ENCODE assay signal across 10 cellular contexts in the genomic region with DNA sequence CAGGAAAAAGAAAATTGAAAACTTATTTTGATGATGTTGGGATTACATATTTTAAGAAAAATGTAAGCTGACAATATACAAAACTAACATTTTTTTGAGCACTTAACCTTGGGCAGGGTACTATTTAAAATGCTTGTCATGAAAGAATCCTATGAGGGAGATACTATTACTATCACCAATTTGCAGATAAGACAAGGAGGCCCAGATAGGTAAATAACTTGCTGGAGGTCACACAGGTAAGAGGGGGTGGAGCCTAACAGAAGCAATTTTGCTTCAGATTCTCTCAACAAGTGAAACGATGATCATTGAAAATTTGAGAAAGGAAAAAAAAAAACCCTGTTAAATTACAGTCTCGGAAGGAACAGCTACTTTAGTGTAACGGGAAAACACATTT. TPM values are rescaled to one million over a fixed set of nuclear protein-coding genes. Genes with fewer than 3 reads are reported as not detected.
DNase-seq lines count a peak whose midpoint lies in the region; ATAC-seq and TF ChIP-seq lines count a peak whose summit lies in the region.
"Had no signal": no experiment of that assay in that cellular context is flagged by ENCODE, and none has a peak within 500 bp of the region (broad histone marks: within the 10 kb centered on the region; RNA-seq: fewer than 3 reads in every experiment).

No MANE protein-coding gene starts in this region.

- TF ChIP-seq CTCF in testis (IDR thresholded peaks at IDR 0.05): no peak

- H3K4me3 Mint-ChIP-seq in activated T-cell treated with anti-CD3 and anti-CD28 coated beads, Interleukin-2, amount 50 U/mL, for 72 hours: peak overlapping the region; percentile 96 to 100
- H3K4me3 Mint-ChIP-seq in activated T-helper 1 cell treated with anti-CD3 and anti-CD28 coated beads, Interleukin-12 subunit alpha, Interleukin-12 subunit beta, Interleukin-2, Interleukin-4 antibody, amounts not matched to agents 30 ng/mL and 10 ng/mL and 1 ng/mL, durations not matched to agents 14 hours and 24 hours and 36 hours: peak overlapping the region; percentile 93

- H3K36me3 Mint-ChIP-seq in activated T-cell treated with anti-CD3 and anti-CD28 coated beads, Interleukin-2, amount 50 U/mL, for 72 hours (ENCODE audit: insufficient read depth in 2 of 2): peaks cover 21 to 56% of the 10 kb centered on the region in 2 donors
- peaks cover 41% of the 10 kb centered on the region for H3K36me3 Mint-ChIP-seq in activated T-helper 1 cell treated with anti-CD3 and anti-CD28 coated beads, Interleukin-12 subunit alpha, Interleukin-12 subunit beta, Interleukin-2, Interleukin-4 antibody, amounts not matched to agents 30 ng/mL and 10 ng/mL and 1 ng/mL, durations not matched to agents 14 hours and 24 hours and 36 hours (ENCODE audit: low read depth)

- H3K4me3 ChIP-seq in iPS-18a (ENCODE audit: low read length) (peak overlapping the region; percentile 100), testis (peak overlapping the region; percentile 81 to 93)

- no peak for TF ChIP-seq POLR2A in testis (IDR thresholded peaks at IDR 0.05)

- H3K27ac ChIP-seq in iPS-18a (ENCODE audit: low read length) (peak overlapping the region; percentile 19), testis (peak overlapping the region; percentile 97 to 99)

- H3K9ac ChIP-seq in iPS-18a (ENCODE audit: low read length): peak overlapping the region; percentile 100

- H3K4me1 ChIP-seq in iPS-18a (ENCODE audit: control insufficient read depth, low read depth, low read length) (peaks cover 10% of the 10 kb centered on the region), testis (peaks cover 6% of the 10 kb centered on the region)

- no peaks in the 10 kb centered on the region for H3K27me3 ChIP-seq in iPS-18a (ENCODE audit: control insufficient read depth, insufficient read depth, low read length)
- no peaks in the 10 kb centered on the region for H3K27me3 ChIP-seq in testis
- H3K27me3 ChIP-seq: thyroid gland had no signal

- 57 to 59% methylated on average over 3 of the region's 3 CpGs for WGBS in testis, 2 donors

- peaks cover 49% of the 10 kb centered on the region for H3K4me1 Mint-ChIP-seq in activated T-cell treated with anti-CD3 and anti-CD28 coated beads, Interleukin-2, amount 50 U/mL, for 72 hours (ENCODE audit: low read depth)
- H3K4me1 Mint-ChIP-seq in activated T-helper 1 cell treated with anti-CD3 and anti-CD28 coated beads, Interleukin-12 subunit alpha, Interleukin-12 subunit beta, Interleukin-2, Interleukin-4 antibody, amounts not matched to agents 30 ng/mL and 10 ng/mL and 1 ng/mL, durations not matched to agents 14 hours and 24 hours and 36 hours (ENCODE audit: low read depth): peaks cover 47% of the 10 kb centered on the region

- no peaks in the 10 kb centered on the region for H3K27me3 Mint-ChIP-seq in activated T-cell treated with anti-CD3 and anti-CD28 coated beads, Interleukin-2, amount 50 U/mL, for 72 hours (ENCODE audit: low read depth)
- no peaks in the 10 kb centered on the region for H3K27me3 Mint-ChIP-seq in activated T-helper 1 cell treated with anti-CD3 and anti-CD28 coated beads, Interleukin-12 subunit alpha, Interleukin-12 subunit beta, Interleukin-2, Interleukin-4 antibody, amounts not matched to agents 30 ng/mL and 10 ng/mL and 1 ng/mL, durations not matched to agents 14 hours and 24 hours and 36 hours (ENCODE audit: insufficient read depth)

- intact Hi-C loops in activated T-helper 1 cell treated with anti-CD3 and anti-CD28 coated beads, Interleukin-12 subunit alpha, Interleukin-12 subunit beta, Interleukin-2, Interleukin-4 antibody, amounts not matched to agents 30 ng/mL and 10 ng/mL and 1 ng/mL, durations not matched to agents 14 hours and 24 hours and 36 hours (cut with micrococcal nuclease): loop anchor here (5.0 kb wide), 1 partner anchor 928 kb away; a partner anchor contains a TSS
- intact Hi-C loops in testis (cut with DNase I; ENCODE audit: low total_unique reads): no loop called here

- H3K27ac Mint-ChIP-seq in activated T-cell treated with anti-CD3 and anti-CD28 coated beads, Interleukin-2, amount 50 U/mL, for 72 hours: peak overlapping the region; percentile 98
- H3K27ac Mint-ChIP-seq in activated T-helper 1 cell treated with anti-CD3 and anti-CD28 coated beads, Interleukin-12 subunit alpha, Interleukin-12 subunit beta, Interleukin-2, Interleukin-4 antibody, amounts not matched to agents 30 ng/mL and 10 ng/mL and 1 ng/mL, durations not matched to agents 14 hours and 24 hours and 36 hours: peak overlapping the region; percentile 85

- no peak for ATAC-seq in activated T-cell treated with anti-CD3 and anti-CD28 coated beads, Interleukin-2, amount 50 U/mL, for 72 hours (replicated peaks in 1 of 2)
- ATAC-seq in HG02588 (IDR thresholded peaks at IDR 0.05; ENCODE audit: unreplicated experiment): no peak

- H3K36me3 ChIP-seq in iPS-18a (ENCODE audit: control insufficient read depth, low read depth, low read length) (peaks cover 42% of the 10 kb centered on the region), testis (ENCODE audit: low read depth, missing control alignments) (no peaks in the 10 kb centered on the region)

- H3K9me3 Mint-ChIP-seq in activated T-cell treated with anti-CD3 and anti-CD28 coated beads, Interleukin-2, amount 50 U/mL, for 72 hours: peaks cover 2 to 4% of the 10 kb centered on the region in 2 donors
- peaks cover 5% of the 10 kb centered on the region for H3K9me3 Mint-ChIP-seq in activated T-helper 1 cell treated with anti-CD3 and anti-CD28 coated beads, Interleukin-12 subunit alpha, Interleukin-12 subunit beta, Interleukin-2, Interleukin-4 antibody, amounts not matched to agents 30 ng/mL and 10 ng/mL and 1 ng/mL, durations not matched to agents 14 hours and 24 hours and 36 hours

- no peak for DNase-seq in activated T-cell treated with anti-CD3 and anti-CD28 coated beads, Interleukin-2, amount 50 U/mL, for 72 hours
- DNase-seq in activated T-cell treated with anti-CD3 and anti-CD28 coated beads for 4 hours (no peak), testis (no peak), DMS79 treated with DMSO at 0.1 percent for 48 hours (lab: John Stamatoyannopoulos, UW) (no peak), HEK293T (ENCODE audit: extremely low spot score) (no peak)
- no peak for DNase-seq in activated T-helper 1 cell treated with anti-CD3 and anti-CD28 coated beads, Interleukin-12 subunit alpha, Interleukin-12 subunit beta, Interleukin-2, Interleukin-4 antibody, amounts not matched to agents 30 ng/mL and 10 ng/mL and 1 ng/mL, durations not matched to agents 14 hours and 24 hours and 36 hours (ENCODE audit: low spot score)
- DNase-seq: occipital lobe, thyroid gland had no signal

- CTCF ChIA-PET in HEK293T (lab: Yijun Ruan, JAX): no interaction called here

- no peaks in the 10 kb centered on the region for H3K9me3 ChIP-seq in iPS-18a (ENCODE audit: control insufficient read depth, low read depth, low read length)
- H3K9me3 ChIP-seq in testis: no peaks in the 10 kb centered on the region
- H3K9me3 ChIP-seq: thyroid gland had no signal

- POLR2A ChIA-PET in HEK293T (lab: Yijun Ruan, JAX): interaction anchor here (0.8 to 2.1 kb wide), 2 partner anchors 16 to 48 kb away, joined by 3 to 9 read pairs; a partner anchor contains a TSS

TF ChIP-seq in HEK293T, 16 proteins besides CTCF, POLR2A, EP300 and RAD21:
- no peak for TF ChIP-seq LEF1 (IDR thresholded peaks at IDR 0.05; ENCODE audit: borderline replicate concordance)
- TF ChIP-seq BHLHE40 (IDR thresholded peaks at IDR 0.05; ENCODE audit: borderline replicate concordance): no peak
- TF ChIP-seq SUZ12 (IDR thresholded peaks at IDR 0.05): no peak
- no peak for TF ChIP-seq ELF4 (IDR thresholded peaks at IDR 0.05)
- TF ChIP-seq TARDBP (IDR thresholded peaks at IDR 0.05): no peak
- TF ChIP-seq CTBP1 (IDR thresholded peaks at IDR 0.05; ENCODE audit: borderline replicate concordance): no peak
- no peak for TF ChIP-seq FOXK2 (IDR thresholded peaks at IDR 0.05)
- no peak for TF ChIP-seq HDGF (IDR thresholded peaks at IDR 0.05; ENCODE audit: borderline replicate concordance)
- TF ChIP-seq NFRKB (IDR thresholded peaks at IDR 0.05): no peak
- no peak for TF ChIP-seq L3MBTL2 (conservative IDR thresholded peaks at IDR 0.05)
- no peak for TF ChIP-seq ZNF384 (IDR thresholded peaks at IDR 0.05)
- TF ChIP-seq FOXM1 (IDR thresholded peaks at IDR 0.05; ENCODE audit: borderline replicate concordance): no peak

RNA-seq across cellular contexts. Expression of a gene that starts 1.2 kb away (rescaled TPM):
- total RNA-seq in activated T-cell treated with anti-CD3 and anti-CD28 coated beads, Interleukin-2, amount 50 U/mL, for 72 hours: 100 to 1,000 TPM; 164 to 184 TPM
- total RNA-seq in activated T-helper 1 cell treated with anti-CD3 and anti-CD28 coated beads, Interleukin-12 subunit alpha, Interleukin-12 subunit beta, Interleukin-2, Interleukin-4 antibody, amounts not matched to agents 30 ng/mL and 10 ng/mL and 1 ng/mL, durations not matched to agents 14 hours and 24 hours and 36 hours: 210 and 228 TPM in 2 replicates
- total RNA-seq in testis: 100 to 1,000 TPM; 143 TPM
- polyA plus RNA-seq in testis (ENCODE audit: insufficient read depth, low read depth, low replicate concordance): 85.8 TPM

RNA-seq across cellular contexts. Expression of a gene that starts 2.1 kb away (rescaled TPM):
- 100 to 1,000 TPM; 271 to 282 TPM for total RNA-seq in activated T-cell treated with anti-CD3 and anti-CD28 coated beads, Interleukin-2, amount 50 U/mL, for 72 hours
- total RNA-seq in activated T-helper 1 cell treated with anti-CD3 and anti-CD28 coated beads, Interleukin-12 subunit alpha, Interleukin-12 subunit beta, Interleukin-2, Interleukin-4 antibody, amounts not matched to agents 30 ng/mL and 10 ng/mL and 1 ng/mL, durations not matched to agents 14 hours and 24 hours and 36 hours: 342 and 361 TPM in 2 replicates
- total RNA-seq in testis: 100 to 1,000 TPM; 310 to 377 TPM
- polyA plus RNA-seq in testis (ENCODE audit: insufficient read depth, low read depth, low replicate concordance): 186 TPM

RNA-seq across cellular contexts. Expression of a gene that starts 47.8 kb away (rescaled TPM):
- 10 to 100 TPM; 39.7 to 46.5 TPM for total RNA-seq in activated T-cell treated with anti-CD3 and anti-CD28 coated beads, Interleukin-2, amount 50 U/mL, for 72 hours
- 37.5 and 38.7 TPM in 2 replicates for total RNA-seq in activated T-helper 1 cell treated with anti-CD3 and anti-CD28 coated beads, Interleukin-12 subunit alpha, Interleukin-12 subunit beta, Interleukin-2, Interleukin-4 antibody, amounts not matched to agents 30 ng/mL and 10 ng/mL and 1 ng/mL, durations not matched to agents 14 hours and 24 hours and 36 hours
- total RNA-seq in testis: 10 to 100 TPM; 34.4 to 66.1 TPM
- 46.9 TPM for polyA plus RNA-seq in testis (ENCODE audit: insufficient read depth, low read depth, low replicate concordance)

RNA-seq across cellular contexts. Expression of a gene that starts 49.2 kb away (rescaled TPM):
- total RNA-seq in activated T-cell treated with anti-CD3 and anti-CD28 coated beads, Interleukin-2, amount 50 U/mL, for 72 hours: under 1 TPM; 0.55 to 1.00 TPM
- 0.12 and 0.18 TPM in 2 replicates for total RNA-seq in activated T-helper 1 cell treated with anti-CD3 and anti-CD28 coated beads, Interleukin-12 subunit alpha, Interleukin-12 subunit beta, Interleukin-2, Interleukin-4 antibody, amounts not matched to agents 30 ng/mL and 10 ng/mL and 1 ng/mL, durations not matched to agents 14 hours and 24 hours and 36 hours
- total RNA-seq in testis: 1 to 10 TPM; 7.3 to 9.3 TPM
- 9.3 TPM for polyA plus RNA-seq in testis (ENCODE audit: insufficient read depth, low read depth, low replicate concordance)
